ENCODE assay signal across 9 cellular contexts in genomic region chr19:7348587-7349230, GRCh38. TPM values are rescaled to one million over a fixed set of nuclear protein-coding genes. Genes with fewer than 3 reads are reported as not detected.
DNase-seq lines count a peak whose midpoint lies in the region; ATAC-seq and TF ChIP-seq lines count a peak whose summit lies in the region.
"Had no signal": no experiment of that assay in that cellular context is flagged by ENCODE, and none has a peak within 500 bp of the region (broad histone marks: within the 10 kb centered on the region; RNA-seq: fewer than 3 reads in every experiment).

ARHGEF18 (plus strand) TSS chr19:7348937; CDS start chr19:7362891, 13,954 bp downstream.

- H3K4me3 Mint-ChIP-seq in HFFc6 = no peak within 1 kb of the TSS
- peak within 1 kb of the TSS; percentile 87 for H3K4me3 Mint-ChIP-seq in activated B cell treated with CpG ODN at 0.5 μM for 24 hours
- no peak within 1 kb of the TSS for H3K4me3 Mint-ChIP-seq in neural crest cell

- H3K27ac Mint-ChIP-seq in HFFc6 = no peak within 1 kb of the TSS
- H3K27ac Mint-ChIP-seq in activated B cell treated with CpG ODN at 0.5 μM for 24 hours = peak within 1 kb of the TSS; percentile 95
- no peak within 1 kb of the TSS for H3K27ac Mint-ChIP-seq in neural crest cell (ENCODE audit: unreplicated experiment)

- no peak for TF ChIP-seq CTCF in HFFc6 (IDR thresholded peaks at IDR 0.05)
- TF ChIP-seq CTCF in activated B cell treated with CpG ODN at 0.5 μM for 24 hours (IDR thresholded peaks at IDR 0.05) = no peak
- no peak for TF ChIP-seq CTCF in dorsolateral prefrontal cortex (IDR thresholded peaks at IDR 0.05 in 54 of 56, conservative IDR thresholded peaks at IDR 0.05 in 2 of 56; ENCODE audit: low read depth in 1 of 56, partially characterized antibody in 56 of 56)
- no peak for TF ChIP-seq CTCF in neural crest cell (conservative IDR thresholded peaks at IDR 0.05)

- H3K27me3 Mint-ChIP-seq in HFFc6 (ENCODE audit: insufficient read depth) (no peaks in the 10 kb centered on the region; the same call in none of the 2 replicates), activated B cell treated with CpG ODN at 0.5 μM for 24 hours (no peaks in the 10 kb centered on the region), neural crest cell (ENCODE audit: low read depth) (peaks cover 8% of the 10 kb centered on the region)

- H3K4me1 Mint-ChIP-seq in HFFc6 (ENCODE audit: low read depth) = no peaks in the 10 kb centered on the region
- H3K4me1 Mint-ChIP-seq in activated B cell treated with CpG ODN at 0.5 μM for 24 hours = peaks cover 90% of the 10 kb centered on the region
- no peaks in the 10 kb centered on the region for H3K4me1 Mint-ChIP-seq in neural crest cell

- POLR2A ChIA-PET in activated B cell treated with CpG ODN at 0.5 μM for 24 hours (lab: Charles Lee) = interaction anchor here (0.5 to 3.2 kb wide), 14 partner anchors 8 to 820 kb away, joined by 3 to 36 read pairs (median 4); partner anchors contain the start of gene ZNF557

- DNase-seq in HFFc6 = no peak
- peak; percentile 56 for DNase-seq in activated B cell treated with CpG ODN at 0.5 μM for 24 hours
- DNase-seq in dorsolateral prefrontal cortex = peak in 1 of 10 donors; percentile 15
- DNase-seq in neural crest cell (ENCODE audit: low read depth, low spot score) = no peak
- DNase-seq in NCI-H345 (lab: John Stamatoyannopoulos, UW) = no peak
- no peak for DNase-seq in 8988T

- H3K9me3 Mint-ChIP-seq in HFFc6 (peaks cover 10% of the 10 kb centered on the region), activated B cell treated with CpG ODN at 0.5 μM for 24 hours (peaks cover 5% of the 10 kb centered on the region), neural crest cell (peaks cover 5% of the 10 kb centered on the region)

- no peaks in the 10 kb centered on the region for H3K27me3 ChIP-seq in dorsolateral prefrontal cortex

- H3K27ac ChIP-seq in dorsolateral prefrontal cortex = no peak within 1 kb of the TSS
- H3K27ac ChIP-seq: parathyroid adenoma had no signal

- 0 out of 2 replicates have a peak, but pooled peaks cover 4% of the 10 kb centered on the region for H3K36me3 Mint-ChIP-seq in HFFc6 (ENCODE audit: low read depth)
- peaks cover 17% of the 10 kb centered on the region for H3K36me3 Mint-ChIP-seq in activated B cell treated with CpG ODN at 0.5 μM for 24 hours (ENCODE audit: low read depth)
- H3K36me3 Mint-ChIP-seq in neural crest cell (ENCODE audit: low read depth) = peaks cover 4% of the 10 kb centered on the region

- ATAC-seq in activated B cell treated with CpG ODN at 0.5 μM for 24 hours (ENCODE audit: low read depth) (peak; percentile 36), HG03460 (IDR thresholded peaks at IDR 0.05; ENCODE audit: unreplicated experiment) (no peak), GM21526 (IDR thresholded peaks at IDR 0.05; ENCODE audit: low FRiP score, unreplicated experiment) (no peak)

- no peak within 1 kb of the TSS for H3K4me3 ChIP-seq in dorsolateral prefrontal cortex

- intact Hi-C loops in activated B cell treated with CpG ODN at 0.5 μM for 24 hours (cut with micrococcal nuclease) (loop anchor here (5.0 kb wide), 2 partner anchors 459 to 611 kb away; partner anchors contain the start of genes GPR108 and TRIP10), dorsolateral prefrontal cortex (cut with DNase I) (no loop called here)

- CTCF ChIA-PET in activated B cell treated with CpG ODN at 0.5 μM for 24 hours (lab: Charles Lee) = interaction anchor here (1.2 to 2.2 kb wide), 3 partner anchors 8 to 199 kb away, joined by 3 to 8 read pairs (median 3); no protein-coding TSS in a partner anchor

RNA-seq across cellular contexts. Expression of gene ARHGEF18, which starts in this region (rescaled TPM):
- 10 to 100 TPM; 32.1 to 39.8 (median 35.7) TPM for total RNA-seq in HFFc6 (2021; fragmentation: NEBNext Ultra II Directional; extraction: Animal tissue kit (Norgen Biotek cat#: 25700))
- total RNA-seq in activated B cell treated with CpG ODN at 0.5 μM for 24 hours = 45.8 and 51.9 TPM in 2 replicates
- total RNA-seq in dorsolateral prefrontal cortex = 10 to 100 TPM; 24.3 to 56.2 (median 37.9) TPM
- 36.5 and 38.3 TPM in 2 replicates for total RNA-seq in neural crest cell
